8 cellular contexts compared by ENCODE assay signal in the genomic region with DNA sequence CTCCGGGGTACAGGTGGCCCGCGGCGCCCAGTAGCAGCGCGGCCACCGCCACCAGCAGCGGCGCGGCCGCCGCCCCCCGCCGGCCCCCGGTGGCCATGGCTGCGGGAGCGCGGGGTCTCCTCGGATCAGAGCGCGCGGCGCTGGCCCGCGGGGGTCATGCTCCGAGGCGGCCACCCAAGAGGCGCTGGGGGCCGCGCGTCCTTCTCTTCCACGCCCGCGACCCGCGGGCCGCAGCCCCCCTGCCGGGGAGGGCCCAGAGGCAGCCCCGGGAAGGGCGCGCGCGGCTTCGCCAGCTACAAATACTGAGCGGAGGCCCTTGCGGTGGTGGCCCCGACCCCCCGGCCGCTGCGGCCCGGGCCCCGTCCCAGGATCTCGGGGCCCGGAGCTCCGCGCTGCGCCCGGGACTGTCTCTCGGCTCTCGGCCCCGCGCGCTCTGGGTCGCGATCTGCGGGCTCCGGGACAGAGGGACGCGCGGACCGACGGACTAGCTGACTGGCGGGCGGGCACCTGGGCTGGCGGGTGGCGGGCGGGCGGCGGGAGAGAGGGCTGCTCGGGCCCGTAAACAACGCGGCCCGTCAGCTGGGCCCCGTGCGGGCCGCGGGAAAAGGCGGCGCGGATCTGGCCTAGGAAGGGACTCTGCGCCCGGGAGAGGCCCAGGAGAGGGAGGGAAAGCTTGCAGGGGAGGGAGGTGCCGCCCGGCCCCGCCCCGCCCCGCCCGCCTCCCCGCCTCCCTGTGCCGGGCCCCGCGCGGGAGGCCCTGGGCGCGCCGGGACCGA. TPM values are rescaled to one million over a fixed set of nuclear protein-coding genes. Genes with fewer than 3 reads are reported as not detected.
DNase-seq lines count a peak whose midpoint lies in the region; ATAC-seq and TF ChIP-seq lines count a peak whose summit lies in the region.

Gene INSR (minus strand): TSS at position 620 of the 776 bp plus-strand sequence. CDS start 523 bp downstream, at position 97.

- no peaks in the 10 kb centered on the region for H3K9me3 ChIP-seq in CD4-positive, alpha-beta memory T cell (ENCODE audit: control insufficient read depth in 1 of 2, low read length in 2 of 2)

- peak within 1 kb of the TSS; percentile 57 to 82 (median 72) for H3K4me3 Mint-ChIP-seq in CD4-positive, alpha-beta memory T cell
- peak within 1 kb of the TSS; percentile 65 for H3K4me3 Mint-ChIP-seq in activated T-helper 2 cell treated with anti-CD3 and anti-CD28 coated beads, Interferon-gamma antibody, Interleukin-2, Interleukin-4, amounts not matched to agents 10 μg/mL and 5 μg/mL and 100 μg/mL, durations not matched to agents 14 hours and 24 hours and 36 hours (ENCODE audit: low read depth)
- peak within 1 kb of the TSS; percentile 73 for H3K4me3 Mint-ChIP-seq in natural killer cell
- H3K4me3 Mint-ChIP-seq in stimulated activated naive CD8-positive, alpha-beta T cell treated with anti-CD3 and anti-CD28 coated beads, Interleukin-15, amount 100 ng/mL, for 72 hours, result peak within 1 kb of the TSS; percentile 83 to 87

- H3K27ac ChIP-seq in CD4-positive, alpha-beta memory T cell (ENCODE audit: low read depth, low read length), result no peak within 1 kb of the TSS

- H3K36me3 ChIP-seq in CD4-positive, alpha-beta memory T cell (ENCODE audit: insufficient read depth, low read length), result no peaks in the 10 kb centered on the region

- no peaks in the 10 kb centered on the region for H3K36me3 Mint-ChIP-seq in CD4-positive, alpha-beta memory T cell
- no peaks in the 10 kb centered on the region for H3K36me3 Mint-ChIP-seq in activated T-helper 2 cell treated with anti-CD3 and anti-CD28 coated beads, Interferon-gamma antibody, Interleukin-2, Interleukin-4, amounts not matched to agents 10 μg/mL and 5 μg/mL and 100 μg/mL, durations not matched to agents 14 hours and 24 hours and 36 hours (ENCODE audit: low read depth)
- no peaks in the 10 kb centered on the region for H3K36me3 Mint-ChIP-seq in natural killer cell

- peaks cover 10% of the 10 kb centered on the region for H3K4me1 ChIP-seq in CD4-positive, alpha-beta memory T cell (ENCODE audit: insufficient read depth, low read length)

- DNase-seq in CD4-positive, alpha-beta memory T cell, result peak in 4 of 5 donors; percentile 2 to 53 (median 6)
- DNase-seq in HuH-7.5 (ENCODE audit: low spot score), result peak; percentile 99
- DNase-seq in OCI-M1 (lab: John Stamatoyannopoulos, UW), result peak; percentile 76
- peak; percentile 50 for DNase-seq in activated T-helper 2 cell treated with anti-CD3 and anti-CD28 coated beads, Interferon-gamma antibody, Interleukin-2, Interleukin-4, amounts not matched to agents 10 μg/mL and 5 μg/mL and 100 μg/mL, durations not matched to agents 14 hours and 24 hours and 36 hours (ENCODE audit: low spot score)
- peak; percentile 88 for DNase-seq in fibroblast of the aortic adventitia (ENCODE audit: low read depth)
- no peak for DNase-seq in natural killer cell
- DNase-seq in stimulated activated naive CD8-positive, alpha-beta T cell treated with anti-CD3 and anti-CD28 coated beads, Interleukin-15, amount 100 ng/mL, for 72 hours, result peak; percentile 59 to 83

- CTCF ChIA-PET in CD4-positive, alpha-beta memory T cell (lab: Charles Lee; ENCODE audit: partially characterized antibody), result no interaction called here

- no peaks in the 10 kb centered on the region for H3K9me3 Mint-ChIP-seq in CD4-positive, alpha-beta memory T cell
- no peaks in the 10 kb centered on the region for H3K9me3 Mint-ChIP-seq in activated T-helper 2 cell treated with anti-CD3 and anti-CD28 coated beads, Interferon-gamma antibody, Interleukin-2, Interleukin-4, amounts not matched to agents 10 μg/mL and 5 μg/mL and 100 μg/mL, durations not matched to agents 14 hours and 24 hours and 36 hours
- H3K9me3 Mint-ChIP-seq in natural killer cell, result no peaks in the 10 kb centered on the region
- no peaks in the 10 kb centered on the region for H3K9me3 Mint-ChIP-seq in stimulated activated naive CD8-positive, alpha-beta T cell treated with anti-CD3 and anti-CD28 coated beads, Interleukin-15, amount 100 ng/mL, for 72 hours

- peaks cover 2 to 15% (median 7%) of the 10 kb centered on the region in 4 donors for H3K4me1 Mint-ChIP-seq in CD4-positive, alpha-beta memory T cell
- H3K4me1 Mint-ChIP-seq in activated T-helper 2 cell treated with anti-CD3 and anti-CD28 coated beads, Interferon-gamma antibody, Interleukin-2, Interleukin-4, amounts not matched to agents 10 μg/mL and 5 μg/mL and 100 μg/mL, durations not matched to agents 14 hours and 24 hours and 36 hours (ENCODE audit: low read depth), result peaks cover 3% of the 10 kb centered on the region
- H3K4me1 Mint-ChIP-seq in natural killer cell, result peaks cover 0 to 9% of the 10 kb centered on the region in 2 donors
- peaks cover 9% of the 10 kb centered on the region for H3K4me1 Mint-ChIP-seq in stimulated activated naive CD8-positive, alpha-beta T cell treated with anti-CD3 and anti-CD28 coated beads, Interleukin-15, amount 100 ng/mL, for 72 hours

- peak; percentile 75 for ATAC-seq in GM21423 (IDR thresholded peaks at IDR 0.05; ENCODE audit: unreplicated experiment)
- peak; percentile 57 to 71 (median 70) for ATAC-seq in natural killer cell
- peak; percentile 92 for ATAC-seq in stimulated activated naive CD8-positive, alpha-beta T cell treated with anti-CD3 and anti-CD28 coated beads, Interleukin-15, amount 100 ng/mL, for 72 hours

- POLR2A ChIA-PET in CD4-positive, alpha-beta memory T cell (lab: Charles Lee; ENCODE audit: partially characterized antibody), result interaction anchor here (0.8 to 1.1 kb wide), 2 partner anchors 96 to 97 kb away, joined by 3 read pairs; no protein-coding TSS in a partner anchor

- H3K27me3 Mint-ChIP-seq in CD4-positive, alpha-beta memory T cell, result peaks cover 18 to 32% of the 10 kb centered on the region in 2 donors
- H3K27me3 Mint-ChIP-seq in activated T-helper 2 cell treated with anti-CD3 and anti-CD28 coated beads, Interferon-gamma antibody, Interleukin-2, Interleukin-4, amounts not matched to agents 10 μg/mL and 5 μg/mL and 100 μg/mL, durations not matched to agents 14 hours and 24 hours and 36 hours (ENCODE audit: low read depth), result peaks cover 33% of the 10 kb centered on the region
- H3K27me3 Mint-ChIP-seq in natural killer cell (ENCODE audit: low read depth in 2 of 2), result peaks cover 31 to 32% of the 10 kb centered on the region in 2 donors
- H3K27me3 Mint-ChIP-seq in stimulated activated naive CD8-positive, alpha-beta T cell treated with anti-CD3 and anti-CD28 coated beads, Interleukin-15, amount 100 ng/mL, for 72 hours, result peaks cover 47% of the 10 kb centered on the region

- no peak for TF ChIP-seq CTCF in fibroblast of the aortic adventitia (IDR thresholded peaks at IDR 0.05; ENCODE audit: insufficient read depth, low read length)
- no peak for TF ChIP-seq CTCF in natural killer cell (IDR thresholded peaks at IDR 0.05)

- H3K4me3 ChIP-seq in CD4-positive, alpha-beta memory T cell (ENCODE audit: low read length in 2 of 2), result no peak within 1 kb of the TSS
- peak within 1 kb of the TSS; percentile 79 for H3K4me3 ChIP-seq in fibroblast of the aortic adventitia (ENCODE audit: low read depth, low read length)

- intact Hi-C loops in CD4-positive, alpha-beta memory T cell (cut with micrococcal nuclease), result loop anchor here (1.0 kb wide), 1 partner anchor 97 kb away; no protein-coding TSS in a partner anchor
- intact Hi-C loops in activated T-helper 2 cell treated with anti-CD3 and anti-CD28 coated beads, Interferon-gamma antibody, Interleukin-2, Interleukin-4, amounts not matched to agents 10 μg/mL and 5 μg/mL and 100 μg/mL, durations not matched to agents 14 hours and 24 hours and 36 hours (cut with micrococcal nuclease), result loop anchor here (1.0 kb wide), 1 partner anchor 97 kb away; no protein-coding TSS in a partner anchor
- intact Hi-C loops in natural killer cell (cut with micrococcal nuclease), result no loop called here

- peak within 1 kb of the TSS in 1 of 7 donors; percentile 43 for H3K27ac Mint-ChIP-seq in CD4-positive, alpha-beta memory T cell
- H3K27ac Mint-ChIP-seq in activated T-helper 2 cell treated with anti-CD3 and anti-CD28 coated beads, Interferon-gamma antibody, Interleukin-2, Interleukin-4, amounts not matched to agents 10 μg/mL and 5 μg/mL and 100 μg/mL, durations not matched to agents 14 hours and 24 hours and 36 hours, result no peak within 1 kb of the TSS
- H3K27ac Mint-ChIP-seq in natural killer cell, result no peak within 1 kb of the TSS
- H3K27ac Mint-ChIP-seq in stimulated activated naive CD8-positive, alpha-beta T cell treated with anti-CD3 and anti-CD28 coated beads, Interleukin-15, amount 100 ng/mL, for 72 hours, result peak within 1 kb of the TSS; percentile 5 to 48

- no peaks in the 10 kb centered on the region for H3K27me3 ChIP-seq in CD4-positive, alpha-beta memory T cell (ENCODE audit: insufficient read depth, low read length)

RNA-seq across cellular contexts. Expression of gene INSR, which starts in this region (rescaled TPM):
- total RNA-seq in CD4-positive, alpha-beta memory T cell, result 1 to 10 TPM; 1.2 to 2.2 TPM
- polyA plus RNA-seq in CD4-positive, alpha-beta memory T cell, result under 1 TPM; 0.06 to 0.13 TPM
- 2.4 TPM in 2 replicates for total RNA-seq in activated T-helper 2 cell treated with anti-CD3 and anti-CD28 coated beads, Interferon-gamma antibody, Interleukin-2, Interleukin-4, amounts not matched to agents 10 μg/mL and 5 μg/mL and 100 μg/mL, durations not matched to agents 14 hours and 24 hours and 36 hours
- 13.2 and 30.3 TPM in 2 replicates for total RNA-seq in fibroblast of the aortic adventitia (ENCODE audit: low replicate concordance)
- 1 to 10 TPM in 2 of 3 donors, under 1 TPM in 1; 0.50 to 4.9 (median 2.0) TPM for total RNA-seq in natural killer cell

Comparison
In these comparisons a context has a peak if more than half of its experiments do, and no peak if none do; other contexts are left out.
1. H3K27ac Mint-ChIP-seq: peak in stimulated activated naive CD8-positive, alpha-beta T cell treated with anti-CD3 and anti-CD28 coated beads, Interleukin-15, amount 100 ng/mL, for 72 hours (2 of 2); none in activated T-helper 2 cell treated with anti-CD3 and anti-CD28 coated beads, Interferon-gamma antibody, Interleukin-2, Interleukin-4, amounts not matched to agents 10 μg/mL and 5 μg/mL and 100 μg/mL, durations not matched to agents 14 hours and 24 hours and 36 hours (single experiment) and natural killer cell (0 of 2).
2. Peak in every context shown above with its lines, with median percentiles within 50 percentile points of each other: H3K4me3 Mint-ChIP-seq and ATAC-seq.